13 cellular contexts compared by ENCODE assay signal in genomic region chr17:36941265-36942021, GRCh38. TPM values are rescaled to one million over a fixed set of nuclear protein-coding genes. Genes with fewer than 3 reads are reported as not detected.
DNase-seq lines count a peak whose midpoint lies in the region; ATAC-seq and TF ChIP-seq lines count a peak whose summit lies in the region.
"Had no signal": no experiment of that assay in that cellular context is flagged by ENCODE, and none has a peak within 500 bp of the region (broad histone marks: within the 10 kb centered on the region; RNA-seq: fewer than 3 reads in every experiment).

No MANE protein-coding gene starts in this region.

- peak overlapping the region; percentile 0 for H3K27ac Mint-ChIP-seq in activated naive CD8-positive, alpha-beta T cell
- H3K27ac Mint-ChIP-seq in activated naive CD8-positive, alpha-beta T cell treated with anti-CD3 and anti-CD28 coated beads for 36 hours = no peak overlapping the region
- peak overlapping the region; percentile 85 for H3K27ac Mint-ChIP-seq in stimulated activated naive B cell treated with anti-CD40 and anti-IgM and Interleukin-4, amounts not matched to agents 10 μg/mL and 1 μg/mL and 100 μg/mL, for 72 hours

- no peak for TF ChIP-seq POLR2A in suprapubic skin (IDR thresholded peaks at IDR 0.05)

- no peak for TF ChIP-seq EP300 in suprapubic skin (IDR thresholded peaks at IDR 0.05)

- WGBS in suprapubic skin = 17% methylated on average over 12 of the region's 17 CpGs

- H3K36me3 Mint-ChIP-seq in activated naive CD8-positive, alpha-beta T cell = no peaks in the 10 kb centered on the region
- H3K36me3 Mint-ChIP-seq in activated naive CD8-positive, alpha-beta T cell treated with anti-CD3 and anti-CD28 coated beads for 36 hours = no peaks in the 10 kb centered on the region
- H3K36me3 Mint-ChIP-seq in stimulated activated naive B cell treated with anti-CD40 and anti-IgM and Interleukin-4, amounts not matched to agents 10 μg/mL and 1 μg/mL and 100 μg/mL, for 72 hours = peaks cover 0 to 11% of the 10 kb centered on the region in 2 donors

- H3K4me1 Mint-ChIP-seq in activated naive CD8-positive, alpha-beta T cell (ENCODE audit: low read depth) = peaks cover 49% of the 10 kb centered on the region
- peaks cover 39% of the 10 kb centered on the region for H3K4me1 Mint-ChIP-seq in activated naive CD8-positive, alpha-beta T cell treated with anti-CD3 and anti-CD28 coated beads for 36 hours
- H3K4me1 Mint-ChIP-seq in stimulated activated naive B cell treated with anti-CD40 and anti-IgM and Interleukin-4, amounts not matched to agents 10 μg/mL and 1 μg/mL and 100 μg/mL, for 72 hours = peaks cover 32 to 46% of the 10 kb centered on the region in 2 donors

- peaks cover 99% of the 10 kb centered on the region for H3K27me3 ChIP-seq in suprapubic skin

- H3K27ac ChIP-seq in suprapubic skin = no peak overlapping the region

- no peaks in the 10 kb centered on the region for H3K9me3 ChIP-seq in suprapubic skin

- no peak overlapping the region for H3K4me3 ChIP-seq in suprapubic skin

- H3K9me3 Mint-ChIP-seq in activated naive CD8-positive, alpha-beta T cell (ENCODE audit: low read depth) = no peaks in the 10 kb centered on the region
- H3K9me3 Mint-ChIP-seq in activated naive CD8-positive, alpha-beta T cell treated with anti-CD3 and anti-CD28 coated beads for 36 hours = no peaks in the 10 kb centered on the region
- peaks cover 0 to 2% of the 10 kb centered on the region in 2 donors for H3K9me3 Mint-ChIP-seq in stimulated activated naive B cell treated with anti-CD40 and anti-IgM and Interleukin-4, amounts not matched to agents 10 μg/mL and 1 μg/mL and 100 μg/mL, for 72 hours

- DNase-seq in activated naive CD8-positive, alpha-beta T cell treated with anti-CD3 and anti-CD28 coated beads for 36 hours = no peak
- DNase-seq in astrocyte of the hippocampus (ENCODE audit: low read depth, low spot score) = peak; percentile 11
- peak; percentile 27 for DNase-seq in left kidney (ENCODE audit: low read depth, low spot score)
- no peak for DNase-seq in stimulated activated naive B cell treated with anti-CD40 and anti-IgM and Interleukin-4, amounts not matched to agents 10 μg/mL and 1 μg/mL and 100 μg/mL, for 72 hours
- no peak for DNase-seq in suprapubic skin (ENCODE audit: low spot score in 2 of 2)
- DNase-seq in stimulated activated CD4-positive, alpha-beta T cell treated with anti-CD3 and anti-CD28 coated beads, Interleukin-2, amount 100 ng/mL, for 24 hours = no peak
- DNase-seq: activated naive CD4-positive, alpha-beta T cell treated with anti-CD3 and anti-CD28 coated beads, Interleukin-2, amount 50 U/mL, for 16 hours; GF-D8; KG1; left cardiac atrium; NCI-H1930 had no signal

- peaks cover 45% of the 10 kb centered on the region for H3K27me3 Mint-ChIP-seq in activated naive CD8-positive, alpha-beta T cell
- H3K27me3 Mint-ChIP-seq in activated naive CD8-positive, alpha-beta T cell treated with anti-CD3 and anti-CD28 coated beads for 36 hours = peaks cover 88% of the 10 kb centered on the region
- H3K27me3 Mint-ChIP-seq in stimulated activated naive B cell treated with anti-CD40 and anti-IgM and Interleukin-4, amounts not matched to agents 10 μg/mL and 1 μg/mL and 100 μg/mL, for 72 hours = peaks cover 51 to 72% of the 10 kb centered on the region in 2 donors

- H3K36me3 ChIP-seq in suprapubic skin = no peaks in the 10 kb centered on the region

- TF ChIP-seq CTCF in suprapubic skin (IDR thresholded peaks at IDR 0.05) = no peak

- H3K4me3 Mint-ChIP-seq in activated naive CD8-positive, alpha-beta T cell = peak overlapping the region; percentile 69
- no peak overlapping the region for H3K4me3 Mint-ChIP-seq in activated naive CD8-positive, alpha-beta T cell treated with anti-CD3 and anti-CD28 coated beads for 36 hours
- peak overlapping the region; percentile 1 to 40 for H3K4me3 Mint-ChIP-seq in stimulated activated naive B cell treated with anti-CD40 and anti-IgM and Interleukin-4, amounts not matched to agents 10 μg/mL and 1 μg/mL and 100 μg/mL, for 72 hours

- ATAC-seq in stimulated activated naive B cell treated with anti-CD40 and anti-IgM and Interleukin-4, amounts not matched to agents 10 μg/mL and 1 μg/mL and 100 μg/mL, for 72 hours (replicated peaks) = no peak
- no peak for ATAC-seq in HG02678 (IDR thresholded peaks at IDR 0.05; ENCODE audit: unreplicated experiment)

- H3K4me1 ChIP-seq in suprapubic skin = peaks cover 58% of the 10 kb centered on the region

RNA-seq across cellular contexts. Expression of gene LHX1, which starts 4.2 kb away (rescaled TPM):
- total RNA-seq in activated naive CD8-positive, alpha-beta T cell treated with anti-CD3 and anti-CD28 coated beads for 36 hours = under 1 TPM in 1 of 2 experiments, not detected in 1; 0.30 TPM
- total RNA-seq in suprapubic skin = not detected
- total RNA-seq: left cardiac atrium had no signal

RNA-seq across cellular contexts. Expression of gene AATF, which starts 7.3 kb away (rescaled TPM):
- total RNA-seq in activated naive CD8-positive, alpha-beta T cell treated with anti-CD3 and anti-CD28 coated beads for 36 hours = 100 to 1,000 TPM; 116 to 117 TPM
- 10 to 100 TPM; 32.5 to 38.2 (median 36.0) TPM for total RNA-seq in suprapubic skin

Comparison
In these comparisons a context has a peak if more than half of its experiments do, and no peak if none do; other contexts are left out.
1. DNase-seq: peak in astrocyte of the hippocampus (single experiment) and left kidney (single experiment); none in activated naive CD8-positive, alpha-beta T cell treated with anti-CD3 and anti-CD28 coated beads for 36 hours (single experiment), stimulated activated naive B cell treated with anti-CD40 and anti-IgM and Interleukin-4, amounts not matched to agents 10 μg/mL and 1 μg/mL and 100 μg/mL, for 72 hours (single experiment), suprapubic skin (0 of 2) and stimulated activated CD4-positive, alpha-beta T cell treated with anti-CD3 and anti-CD28 coated beads, Interleukin-2, amount 100 ng/mL, for 24 hours (0 of 2).